In the genomic region with DNA sequence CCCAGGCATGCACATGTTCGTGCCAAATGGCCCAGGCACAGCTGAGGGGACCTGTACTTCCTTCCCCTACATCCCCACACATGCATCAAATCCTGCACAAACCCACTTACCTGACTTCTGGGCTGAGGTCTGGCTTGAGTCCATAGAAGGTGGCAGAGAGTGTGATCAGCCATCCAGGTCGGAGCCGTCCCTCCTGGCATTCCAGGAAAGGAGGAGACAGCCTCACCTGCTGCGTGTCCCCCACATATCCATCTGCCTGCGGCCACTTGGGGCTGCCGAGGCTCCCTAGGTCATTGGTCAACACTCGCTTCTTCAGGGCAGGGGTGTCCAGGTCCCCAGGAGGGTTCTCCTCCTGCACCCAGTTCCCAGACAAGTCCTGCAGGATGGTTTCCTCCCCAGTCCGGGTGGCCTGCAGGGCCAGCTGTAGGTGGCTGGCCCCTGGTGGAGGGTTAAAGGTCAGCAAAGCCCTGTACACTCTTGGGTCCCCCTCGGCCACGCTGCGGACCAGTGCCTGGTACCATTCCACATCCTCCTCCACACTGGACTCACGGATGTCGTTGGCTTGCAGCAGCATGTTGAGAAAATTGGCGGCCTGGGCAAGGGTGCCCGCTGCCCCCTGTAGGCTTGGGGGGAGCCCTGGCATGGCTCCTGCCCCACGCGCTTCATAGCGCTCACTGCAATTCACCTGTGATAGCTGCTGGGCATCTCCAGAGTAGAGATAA, we compare ENCODE assay signal across 16 cellular contexts. TPM values are rescaled to one million over a fixed set of nuclear protein-coding genes. Genes with fewer than 3 reads are reported as not detected.
DNase-seq lines count a peak whose midpoint lies in the region; ATAC-seq and TF ChIP-seq lines count a peak whose summit lies in the region.
"Had no signal": no experiment of that assay in that cellular context is flagged by ENCODE, and none has a peak within 500 bp of the region (broad histone marks: within the 10 kb centered on the region; RNA-seq: fewer than 3 reads in every experiment).

No MANE protein-coding gene starts in this region.

- no peak overlapping the region for H3K27ac ChIP-seq in upper lobe of right lung
- H3K27ac ChIP-seq: BLaER1, GM23248 had no signal

- peaks cover 12% of the 10 kb centered on the region for H3K27me3 Mint-ChIP-seq in type B pancreatic cell

- no peaks in the 10 kb centered on the region for H3K36me3 Mint-ChIP-seq in type B pancreatic cell
- H3K36me3 Mint-ChIP-seq: CD8-positive, alpha-beta memory T cell had no signal

- no peak overlapping the region for H3K27ac Mint-ChIP-seq in type B pancreatic cell

- H3K9me3 Mint-ChIP-seq in type B pancreatic cell = no peaks in the 10 kb centered on the region
- H3K9me3 Mint-ChIP-seq: CD8-positive, alpha-beta memory T cell had no signal

- H3K4me3 Mint-ChIP-seq in type B pancreatic cell = no peak overlapping the region
- H3K4me3 Mint-ChIP-seq: CD8-positive, alpha-beta memory T cell had no signal

- ATAC-seq in esophagus mucosa = peak; percentile 20
- peak; percentile 17 for ATAC-seq in upper lobe of right lung

- no peaks in the 10 kb centered on the region for H3K4me1 ChIP-seq in upper lobe of right lung
- H3K4me1 ChIP-seq: HAP-1 had no signal

- no peak for TF ChIP-seq CTCF in upper lobe of right lung (IDR thresholded peaks at IDR 0.05)
- no peak for TF ChIP-seq CTCF in type B pancreatic cell (conservative IDR thresholded peaks at IDR 0.05)

- no peaks in the 10 kb centered on the region for H3K9me3 ChIP-seq in upper lobe of right lung
- H3K9me3 ChIP-seq: BLaER1, Caco-2, HAP-1 had no signal

- peak; percentile 38 for DNase-seq in activated effector memory CD4-positive, alpha-beta T cell treated with anti-CD3 and anti-CD28 coated beads, Interleukin-2, amount 50 U/mL, for 16 hours
- no peak for DNase-seq in activated effector memory CD4-positive, alpha-beta T cell treated with Interleukin-2 at 50 U/mL for 16 hours
- DNase-seq in NCI-H69 (lab: John Stamatoyannopoulos, UW) (peak; percentile 52), upper lobe of right lung (no peak), type B pancreatic cell (ENCODE audit: extremely low spot score, unreplicated experiment) (no peak), iPS-NIHi11 (ENCODE audit: low spot score) (no peak)
- DNase-seq: 8988T; AML-193; Caco-2; CD8-positive, alpha-beta memory T cell; DMS53; GF-D8; GM23248 had no signal

- peaks cover 6% of the 10 kb centered on the region for H3K4me1 Mint-ChIP-seq in type B pancreatic cell (ENCODE audit: unreplicated experiment)
- H3K4me1 Mint-ChIP-seq: CD8-positive, alpha-beta memory T cell had no signal

- intact Hi-C loops in upper lobe of right lung (cut with DNase I) = no loop called here

- H3K36me3 ChIP-seq in upper lobe of right lung = no peaks in the 10 kb centered on the region
- H3K36me3 ChIP-seq: BLaER1, HAP-1 had no signal

- H3K27me3 ChIP-seq in upper lobe of right lung = no peaks in the 10 kb centered on the region
- H3K27me3 ChIP-seq: BLaER1 had no signal

- no peak overlapping the region for H3K4me3 ChIP-seq in upper lobe of right lung
- H3K4me3 ChIP-seq: BLaER1, GM23248, HAP-1 had no signal

RNA-seq across cellular contexts. Expression of gene GPR179, which starts 0.7 kb away (rescaled TPM):
- total RNA-seq in esophagus mucosa (not detected), upper lobe of right lung (0.35 TPM), type B pancreatic cell (ENCODE audit: low replicate concordance) (0.14 and 0.59 TPM in 2 replicates)
- total RNA-seq: GM23248 had no signal

RNA-seq across cellular contexts. Expression of gene SOCS7, which starts 8.6 kb away (rescaled TPM):
- 11.9 TPM for total RNA-seq in esophagus mucosa
- 23.7 TPM for total RNA-seq in upper lobe of right lung
- total RNA-seq in type B pancreatic cell (ENCODE audit: low replicate concordance) = 25.8 and 33.0 TPM in 2 replicates

RNA-seq across cellular contexts. Expression of gene MRPL45, which starts 46.1 kb away (rescaled TPM):
- total RNA-seq in esophagus mucosa (27.1 TPM), upper lobe of right lung (25.7 TPM), type B pancreatic cell (ENCODE audit: low replicate concordance) (37.3 and 47.1 TPM in 2 replicates)

Comparison
In these comparisons a context has a peak if more than half of its experiments do, and no peak if none do; other contexts are left out.
1. DNase-seq: peak in activated effector memory CD4-positive, alpha-beta T cell treated with anti-CD3 and anti-CD28 coated beads, Interleukin-2, amount 50 U/mL, for 16 hours (single experiment) and NCI-H69 (single experiment); none in activated effector memory CD4-positive, alpha-beta T cell treated with Interleukin-2 at 50 U/mL for 16 hours (single experiment), upper lobe of right lung (single experiment), type B pancreatic cell (single experiment) and iPS-NIHi11 (single experiment).